Comparison of ENCODE assay signal across 19 cellular contexts in the genomic region with DNA sequence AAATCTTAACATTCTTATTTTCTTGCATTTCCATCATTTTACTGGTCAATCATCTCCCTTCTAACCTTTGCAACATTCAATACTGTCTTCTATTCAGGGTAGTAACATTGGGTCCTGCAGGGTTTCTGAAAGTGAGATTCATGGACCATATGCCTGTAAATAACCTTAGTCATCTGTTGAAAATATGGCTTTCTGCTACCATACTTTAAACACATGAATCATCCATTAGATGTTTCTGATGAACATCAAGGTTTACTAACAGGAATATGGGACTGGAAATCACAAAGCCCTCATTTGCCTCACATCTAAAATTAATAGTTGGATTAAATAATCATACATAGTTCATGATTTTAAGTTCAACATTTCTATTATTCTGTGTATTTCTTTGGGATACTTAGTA.
"Had no signal": no experiment of that assay in that cellular context is flagged by ENCODE, and none has a peak within 500 bp of the region (broad histone marks: within the 10 kb centered on the region; RNA-seq: fewer than 3 reads in every experiment).

No MANE protein-coding gene starts in this region.

- DNase-seq: activated CD4-positive, alpha-beta memory T cell treated with anti-CD3 and anti-CD28 coated beads for 36 hours; activated naive CD4-positive, alpha-beta T cell treated with Interleukin-2 at 50 U/mL for 16 hours; activated naive CD8-positive, alpha-beta T cell treated with anti-CD3 and anti-CD28 coated beads, Interleukin-2, amount 10 ng/mL, durations not matched to agents 7 days and 5 days; activated T-cell treated with anti-CD3 and anti-CD28 coated beads, Interleukin-2, amount 50 U/mL, for 1 hour; effector memory CD8-positive, alpha-beta T cell; kidney; left lung; midbrain; nephron progenitor cell; occipital lobe; retina; stimulated activated CD4-positive, alpha-beta T cell treated with anti-CD3 and anti-CD28 coated beads, Interleukin-12 subunit alpha, Interleukin-12 subunit beta, amount 100 ng/mL, for 4 hours; stimulated activated CD4-positive, alpha-beta T cell treated with anti-CD3 and anti-CD28 coated beads, Interleukin-1b, Interleukin-23, amount 100 ng/mL, for 48 hours; stimulated activated CD8-positive, alpha-beta memory T cell treated with anti-CD3 and anti-CD28 coated beads, Interleukin-4, amount 100 ng/mL, for 48 hours; stimulated activated naive CD4-positive, alpha-beta T cell; WERI-Rb-1 had no signal

- FAIRE-seq: frontal cortex, kidney had no signal

- H3K4me3 ChIP-seq: left lung, thyroid gland had no signal

- H3K36me3 ChIP-seq: left lung, thyroid gland, WERI-Rb-1 had no signal

- H3K27ac ChIP-seq: left lung, thyroid gland, WERI-Rb-1 had no signal

- H3K9me3 ChIP-seq: left lung, thyroid gland had no signal

- H3K27me3 ChIP-seq: left lung, thyroid gland had no signal

- ATAC-seq: activated T-helper 17 cell treated with anti-CD3 and anti-CD28 coated beads, Interleukin-2, amount 50 U/mL, for 72 hours; effector memory CD8-positive, alpha-beta T cell; left lung had no signal

- H3K4me1 ChIP-seq: left lung, thyroid gland had no signal
